ENCODE assay signal across 9 cellular contexts in the genomic region with DNA sequence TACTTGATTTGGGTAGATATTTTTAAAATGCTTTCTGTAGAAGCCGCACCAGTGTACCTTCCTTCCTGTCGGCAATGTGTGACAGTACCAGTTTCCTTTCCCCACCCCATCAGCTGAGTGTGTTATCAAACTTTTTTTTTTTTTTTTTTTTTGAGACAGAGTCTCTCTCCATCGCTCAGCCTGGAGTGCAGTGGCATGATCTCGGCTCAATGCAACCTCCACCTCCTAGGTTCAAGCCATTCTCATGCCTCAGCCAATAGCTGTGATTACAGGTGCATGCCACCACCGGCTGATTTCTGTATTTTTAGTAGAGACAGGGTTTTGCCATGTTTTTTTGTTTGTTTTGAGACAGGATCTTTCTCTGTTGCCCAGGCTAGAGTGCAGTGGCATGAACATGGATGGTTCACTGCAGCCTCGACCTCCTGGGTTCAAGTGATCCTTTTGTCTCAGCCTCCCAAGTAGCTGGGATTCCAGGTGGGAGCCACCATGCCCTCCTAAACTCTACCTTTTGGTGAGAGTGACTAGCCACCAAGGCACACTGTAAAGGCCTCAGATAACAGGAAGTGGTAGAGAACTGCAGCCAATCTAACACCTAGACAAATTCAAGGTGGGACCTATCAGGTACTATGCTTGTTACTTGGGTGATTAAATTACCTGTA. TPM values are rescaled to one million over a fixed set of nuclear protein-coding genes. Genes with fewer than 3 reads are reported as not detected.
A peak's percentile ranks its signal among the peaks of the same experiment; 100 is the strongest.
DNase-seq lines count a peak whose midpoint lies in the region; TF ChIP-seq lines count a peak whose summit lies in the region.
"Had no signal": no experiment of that assay in that cellular context is flagged by ENCODE, and none has a peak within 500 bp of the region (broad histone marks: within the 10 kb centered on the region; RNA-seq: fewer than 3 reads in every experiment).

No MANE protein-coding gene starts in this region.

- no peak overlapping the region for H3K27ac ChIP-seq in OCI-LY3 (ENCODE audit: low read length)

- H3K4me3 Mint-ChIP-seq in glutamatergic neuron (ENCODE audit: unreplicated experiment), result no peak overlapping the region

- no peak overlapping the region for H3K9ac ChIP-seq in OCI-LY3 (ENCODE audit: low read length)

- peaks cover 12% of the 10 kb centered on the region for H3K4me1 ChIP-seq in OCI-LY3 (ENCODE audit: low read length)

- no peaks in the 10 kb centered on the region for H3K36me3 Mint-ChIP-seq in glutamatergic neuron (ENCODE audit: unreplicated experiment)

- no peaks in the 10 kb centered on the region for H3K9me3 Mint-ChIP-seq in glutamatergic neuron (ENCODE audit: unreplicated experiment)

- DNase-seq in GM20000 (ENCODE audit: low spot score), result peak; percentile 57
- DNase-seq in activated effector memory CD4-positive, alpha-beta T cell treated with Interleukin-2 at 50 U/mL for 16 hours, result peak; percentile 50
- DNase-seq in stimulated activated CD8-positive, alpha-beta memory T cell treated with anti-CD3 and anti-CD28 coated beads, Interleukin-12 subunit alpha, Interleukin-12 subunit beta, amount 100 ng/mL, for 4 hours (ENCODE audit: low read depth), result peak; percentile 13
- no peak for DNase-seq in NCI-H2196 (lab: John Stamatoyannopoulos, UW; ENCODE audit: unreplicated experiment)
- DNase-seq in glutamatergic neuron, result no peak
- DNase-seq in DMS114 treated with DMSO at 0.1 percent for 48 hours (lab: John Stamatoyannopoulos, UW; ENCODE audit: unreplicated experiment), result no peak
- no peak for DNase-seq in NCI-H748 treated with DMSO at 0.1 percent for 48 hours (lab: John Stamatoyannopoulos, UW)
- DNase-seq: occipital lobe had no signal

- H3K27ac Mint-ChIP-seq in glutamatergic neuron (ENCODE audit: unreplicated experiment), result no peak overlapping the region

- H3K36me3 ChIP-seq in OCI-LY3 (replicated peaks; ENCODE audit: low read depth, low read length), result no peaks in the 10 kb centered on the region

- no peaks in the 10 kb centered on the region for H3K27me3 ChIP-seq in OCI-LY3 (ENCODE audit: low read depth, low read length)

- H3K4me2 ChIP-seq in OCI-LY3 (ENCODE audit: low read length), result peak overlapping the region; percentile 92

- TF ChIP-seq CTCF in GM20000 (IDR thresholded peaks at IDR 0.05; ENCODE audit: extremely low read depth, missing control alignments), result no peak
- TF ChIP-seq CTCF in OCI-LY3 (IDR thresholded peaks at IDR 0.05; ENCODE audit: low read depth, low read length), result no peak
- TF ChIP-seq CTCF in glutamatergic neuron (IDR thresholded peaks at IDR 0.05; ENCODE audit: partially characterized antibody, unreplicated experiment), result no peak

- peaks cover 13% of the 10 kb centered on the region for H3K4me1 Mint-ChIP-seq in glutamatergic neuron (ENCODE audit: low read depth, unreplicated experiment)

- no peak overlapping the region for H2AFZ ChIP-seq in OCI-LY3 (ENCODE audit: low read depth, low read length)

- H3K4me3 ChIP-seq in OCI-LY3 (ENCODE audit: low read length), result no peak overlapping the region

- H4K20me1 ChIP-seq in OCI-LY3 (ENCODE audit: insufficient read depth, low read length), result no peaks in the 10 kb centered on the region

- no peaks in the 10 kb centered on the region for H3K9me3 ChIP-seq in OCI-LY3 (ENCODE audit: insufficient read depth, low read length)

- no peaks in the 10 kb centered on the region for H3K79me2 ChIP-seq in OCI-LY3 (ENCODE audit: low read length)

- peaks cover 4% of the 10 kb centered on the region for H3K27me3 Mint-ChIP-seq in glutamatergic neuron (ENCODE audit: unreplicated experiment)

RNA-seq across cellular contexts. Expression of a gene that starts 21.3 kb away (rescaled TPM):
- total RNA-seq in glutamatergic neuron (ENCODE audit: unreplicated experiment), result 37.1 TPM

RNA-seq across cellular contexts. Expression of a gene that starts 26.5 kb away (rescaled TPM):
- 21.7 TPM for total RNA-seq in glutamatergic neuron (ENCODE audit: unreplicated experiment)

RNA-seq across cellular contexts. Expression of a gene that starts 30.2 kb away (rescaled TPM):
- total RNA-seq in glutamatergic neuron (ENCODE audit: unreplicated experiment), result 4.7 TPM

RNA-seq across cellular contexts. Expression of a gene that starts 45.3 kb away (rescaled TPM):
- total RNA-seq in glutamatergic neuron (ENCODE audit: unreplicated experiment), result 61.3 TPM

RNA-seq across cellular contexts. Expression of a gene that starts 47.5 kb away (rescaled TPM):
- 14.8 TPM for total RNA-seq in glutamatergic neuron (ENCODE audit: unreplicated experiment)

Comparison
In these comparisons a context has a peak if more than half of its experiments do, and no peak if none do; other contexts are left out.
1. DNase-seq: peak in GM20000 (single experiment), activated effector memory CD4-positive, alpha-beta T cell treated with Interleukin-2 at 50 U/mL for 16 hours (single experiment) and stimulated activated CD8-positive, alpha-beta memory T cell treated with anti-CD3 and anti-CD28 coated beads, Interleukin-12 subunit alpha, Interleukin-12 subunit beta, amount 100 ng/mL, for 4 hours (single experiment); none in NCI-H2196 (single experiment), glutamatergic neuron (single experiment), DMS114 treated with DMSO at 0.1 percent for 48 hours (single experiment) and NCI-H748 treated with DMSO at 0.1 percent for 48 hours (single experiment).